21 cellular contexts compared by ENCODE assay signal in the genomic region with DNA sequence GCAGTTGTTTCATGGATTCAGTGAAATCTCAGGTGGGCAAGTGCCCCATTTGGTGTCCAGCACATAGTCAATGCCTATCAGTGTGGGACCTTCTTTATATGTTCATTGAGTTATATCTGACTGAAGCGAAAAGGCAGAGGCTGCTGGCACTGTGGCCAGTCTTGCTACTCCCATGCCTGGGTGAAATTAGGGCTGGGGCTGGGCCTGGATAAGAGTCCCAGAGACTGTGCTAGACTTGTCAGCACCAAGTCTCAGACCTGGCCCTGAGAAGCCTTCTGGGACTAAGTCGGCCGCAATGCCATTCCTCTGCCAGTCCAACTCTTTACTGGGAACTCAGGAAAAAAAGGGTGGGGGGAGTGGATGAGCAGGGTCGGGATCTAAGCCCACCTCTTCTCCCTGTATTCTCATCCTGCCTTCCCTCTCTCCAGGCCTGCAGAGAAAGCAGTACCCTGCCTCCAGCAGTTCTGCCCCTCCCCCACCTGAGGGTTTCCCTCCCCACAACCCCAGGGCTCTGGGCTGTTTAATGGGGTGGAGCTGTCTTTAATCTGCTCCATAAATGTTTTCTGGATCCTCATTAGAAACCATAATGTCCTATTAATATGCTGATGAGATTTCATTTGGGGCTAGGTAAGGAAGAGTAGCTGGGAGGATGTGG.
"Had no signal": no experiment of that assay in that cellular context is flagged by ENCODE, and none has a peak within 500 bp of the region (broad histone marks: within the 10 kb centered on the region; RNA-seq: fewer than 3 reads in every experiment).

No MANE protein-coding gene starts in this region.

- H3K9me3 ChIP-seq: esophagus squamous epithelium, mucosa of descending colon, pancreas had no signal

- H3K4me3 Mint-ChIP-seq: activated B cell treated with CpG ODN at 0.5 μM for 24 hours; activated CD4-positive, alpha-beta memory T cell treated with anti-CD3 and anti-CD28 coated beads for 36 hours; activated CD8-positive, alpha-beta memory T cell treated with anti-CD3 and anti-CD28 coated beads, Interleukin-2, amount 10 ng/mL, durations not matched to agents 7 days and 5 days; activated naive CD8-positive, alpha-beta T cell treated with anti-CD3 and anti-CD28 coated beads for 36 hours; activated T-helper 17 cell treated with anti-CD3 and anti-CD28 coated beads, Interleukin-2, amount 50 U/mL, for 72 hours; brain; central memory CD8-positive, alpha-beta T cell; naive thymus-derived CD4-positive, alpha-beta T cell; stimulated activated naive CD8-positive, alpha-beta T cell treated with anti-CD3 and anti-CD28 coated beads, Interleukin-15, amount 100 ng/mL, for 72 hours had no signal

- H3K27ac Mint-ChIP-seq: activated B cell treated with CpG ODN at 0.5 μM for 24 hours; activated CD4-positive, alpha-beta memory T cell treated with anti-CD3 and anti-CD28 coated beads for 36 hours; activated CD8-positive, alpha-beta memory T cell treated with anti-CD3 and anti-CD28 coated beads, Interleukin-2, amount 10 ng/mL, durations not matched to agents 7 days and 5 days; activated naive CD8-positive, alpha-beta T cell treated with anti-CD3 and anti-CD28 coated beads for 36 hours; activated T-helper 17 cell treated with anti-CD3 and anti-CD28 coated beads, Interleukin-2, amount 50 U/mL, for 72 hours; naive thymus-derived CD4-positive, alpha-beta T cell; stimulated activated naive CD8-positive, alpha-beta T cell treated with anti-CD3 and anti-CD28 coated beads, Interleukin-15, amount 100 ng/mL, for 72 hours had no signal

- H3K36me3 Mint-ChIP-seq: activated CD4-positive, alpha-beta memory T cell treated with anti-CD3 and anti-CD28 coated beads for 36 hours; activated CD8-positive, alpha-beta memory T cell treated with anti-CD3 and anti-CD28 coated beads, Interleukin-2, amount 10 ng/mL, durations not matched to agents 7 days and 5 days; activated naive CD8-positive, alpha-beta T cell treated with anti-CD3 and anti-CD28 coated beads for 36 hours; brain; naive thymus-derived CD4-positive, alpha-beta T cell had no signal

- H3K4me2 ChIP-seq: smooth muscle cell had no signal

- H3K4me1 Mint-ChIP-seq: activated B cell treated with CpG ODN at 0.5 μM for 24 hours; activated CD8-positive, alpha-beta memory T cell treated with anti-CD3 and anti-CD28 coated beads, Interleukin-2, amount 10 ng/mL, durations not matched to agents 7 days and 5 days; activated naive CD8-positive, alpha-beta T cell treated with anti-CD3 and anti-CD28 coated beads for 36 hours; activated T-helper 17 cell treated with anti-CD3 and anti-CD28 coated beads, Interleukin-2, amount 50 U/mL, for 72 hours; central memory CD8-positive, alpha-beta T cell; naive thymus-derived CD4-positive, alpha-beta T cell; stimulated activated naive CD8-positive, alpha-beta T cell treated with anti-CD3 and anti-CD28 coated beads, Interleukin-15, amount 100 ng/mL, for 72 hours had no signal

- H3K4me3 ChIP-seq: esophagus squamous epithelium, mucosa of descending colon, pancreas, smooth muscle cell had no signal

- H3K36me3 ChIP-seq: esophagus squamous epithelium, pancreas had no signal

- H3K4me1 ChIP-seq: pancreas had no signal

- ATAC-seq: activated CD8-positive, alpha-beta memory T cell treated with anti-CD3 and anti-CD28 coated beads, Interleukin-2, amount 10 ng/mL, durations not matched to agents 7 days and 5 days; activated T-helper 17 cell treated with anti-CD3 and anti-CD28 coated beads, Interleukin-2, amount 50 U/mL, for 72 hours; left lobe of liver; mucosa of descending colon; naive thymus-derived CD4-positive, alpha-beta T cell; pancreas; sciatic nerve; stimulated activated naive CD8-positive, alpha-beta T cell treated with anti-CD3 and anti-CD28 coated beads, Interleukin-15, amount 100 ng/mL, for 72 hours had no signal

- H3K9me3 Mint-ChIP-seq: activated B cell treated with CpG ODN at 0.5 μM for 24 hours; activated CD4-positive, alpha-beta memory T cell treated with anti-CD3 and anti-CD28 coated beads for 36 hours; activated naive CD8-positive, alpha-beta T cell treated with anti-CD3 and anti-CD28 coated beads for 36 hours; activated T-helper 17 cell treated with anti-CD3 and anti-CD28 coated beads, Interleukin-2, amount 50 U/mL, for 72 hours; central memory CD8-positive, alpha-beta T cell; naive thymus-derived CD4-positive, alpha-beta T cell; stimulated activated naive CD8-positive, alpha-beta T cell treated with anti-CD3 and anti-CD28 coated beads, Interleukin-15, amount 100 ng/mL, for 72 hours had no signal

- H3K27me3 ChIP-seq: esophagus squamous epithelium, pancreas had no signal

- H3K27me3 Mint-ChIP-seq: activated B cell treated with CpG ODN at 0.5 μM for 24 hours; activated CD4-positive, alpha-beta memory T cell treated with anti-CD3 and anti-CD28 coated beads for 36 hours; activated CD8-positive, alpha-beta memory T cell treated with anti-CD3 and anti-CD28 coated beads, Interleukin-2, amount 10 ng/mL, durations not matched to agents 7 days and 5 days; activated naive CD8-positive, alpha-beta T cell treated with anti-CD3 and anti-CD28 coated beads for 36 hours; activated T-helper 17 cell treated with anti-CD3 and anti-CD28 coated beads, Interleukin-2, amount 50 U/mL, for 72 hours; brain; naive thymus-derived CD4-positive, alpha-beta T cell; stimulated activated naive CD8-positive, alpha-beta T cell treated with anti-CD3 and anti-CD28 coated beads, Interleukin-15, amount 100 ng/mL, for 72 hours had no signal

- H3K27ac ChIP-seq: esophagus squamous epithelium, pancreas had no signal

- DNase-seq: activated B cell treated with CpG ODN at 0.5 μM for 24 hours; activated CD4-positive, alpha-beta memory T cell treated with anti-CD3 and anti-CD28 coated beads for 36 hours; activated CD4-positive, alpha-beta T cell treated with anti-CD3 and anti-CD28 coated beads for 4 hours; activated CD8-positive, alpha-beta memory T cell treated with anti-CD3 and anti-CD28 coated beads, Interleukin-2, amount 10 ng/mL, durations not matched to agents 7 days and 5 days; activated naive CD4-positive, alpha-beta T cell; activated naive CD8-positive, alpha-beta T cell treated with anti-CD3 and anti-CD28 coated beads for 36 hours; amniotic stem cell; effector CD8-positive, alpha-beta T cell; esophagus squamous epithelium; mucosa of descending colon; naive thymus-derived CD4-positive, alpha-beta T cell; pancreas; stimulated activated CD4-positive, alpha-beta T cell treated with anti-CD3 and anti-CD28 coated beads, Interleukin-4, amount 100 ng/mL, for 1 hour; stimulated activated naive CD8-positive, alpha-beta T cell treated with anti-CD3 and anti-CD28 coated beads, Interleukin-15, amount 100 ng/mL, for 72 hours; trophoblast cell had no signal
